In genomic region chrX:120302434-120302833, GRCh38 we compare ENCODE assay signal across 9 cellular contexts. TPM values are rescaled to one million over a fixed set of nuclear protein-coding genes. Genes with fewer than 3 reads are reported as not detected.
DNase-seq lines count a peak whose midpoint lies in the region; ATAC-seq and TF ChIP-seq lines count a peak whose summit lies in the region.
"Had no signal": no experiment of that assay in that cellular context is flagged by ENCODE, and none has a peak within 500 bp of the region (broad histone marks: within the 10 kb centered on the region; RNA-seq: fewer than 3 reads in every experiment).

No MANE protein-coding gene starts in this region.

- H3K4me1 Mint-ChIP-seq in activated T-helper 1 cell treated with anti-CD3 and anti-CD28 coated beads, Interleukin-12 subunit alpha, Interleukin-12 subunit beta, Interleukin-2, Interleukin-4 antibody, amounts not matched to agents 30 ng/mL and 10 ng/mL and 1 ng/mL, durations not matched to agents 14 hours and 24 hours and 36 hours (ENCODE audit: low read depth), result peaks cover 22% of the 10 kb centered on the region

- CTCF ChIA-PET in HCT116 (lab: Charles Lee), result interaction anchor here (0.8 to 1.0 kb wide), 2 partner anchors 16 to 183 kb away, joined by 3 to 4 read pairs; no protein-coding TSS in a partner anchor
- CTCF ChIA-PET in HEK293T (lab: Yijun Ruan, JAX), result interaction anchor here (0.8 kb wide), 1 partner anchor 10 kb away, joined by 6 read pairs; no protein-coding TSS in a partner anchor

- H3K27ac ChIP-seq in HCT116 (ENCODE audit: low read depth, low read length), result no peak overlapping the region

- peak; percentile 44; the same call in 1 of the 2 replicates for ATAC-seq in HCT116

- H3K9me3 Mint-ChIP-seq in activated T-helper 1 cell treated with anti-CD3 and anti-CD28 coated beads, Interleukin-12 subunit alpha, Interleukin-12 subunit beta, Interleukin-2, Interleukin-4 antibody, amounts not matched to agents 30 ng/mL and 10 ng/mL and 1 ng/mL, durations not matched to agents 14 hours and 24 hours and 36 hours, result no peaks in the 10 kb centered on the region

- H3K27me3 Mint-ChIP-seq in activated T-helper 1 cell treated with anti-CD3 and anti-CD28 coated beads, Interleukin-12 subunit alpha, Interleukin-12 subunit beta, Interleukin-2, Interleukin-4 antibody, amounts not matched to agents 30 ng/mL and 10 ng/mL and 1 ng/mL, durations not matched to agents 14 hours and 24 hours and 36 hours (ENCODE audit: insufficient read depth), result peaks cover 5% of the 10 kb centered on the region

- H2AFZ ChIP-seq in HCT116 (ENCODE audit: low read depth, low read length, poor library complexity, severe bottlenecking), result no peak overlapping the region
- peak overlapping the region; percentile 89 for H2AFZ ChIP-seq in Loucy (ENCODE audit: low read length)

- H3K79me2 ChIP-seq in HCT116 (ENCODE audit: insufficient read depth, low read length) (no peaks in the 10 kb centered on the region), Loucy (ENCODE audit: insufficient read depth, low read length) (no peaks in the 10 kb centered on the region)

- H3K4me1 ChIP-seq in HCT116 (ENCODE audit: control insufficient read depth in 1 of 2, insufficient read depth in 2 of 2, low read length in 2 of 2) (no peaks in the 10 kb centered on the region; a peak in 1 of 4 replicates), Loucy (ENCODE audit: insufficient read depth, low read length, poor library complexity, severe bottlenecking) (peaks cover 38% of the 10 kb centered on the region)

- DNase-seq in activated CD4-positive, alpha-beta T cell treated with anti-CD3 and anti-CD28 coated beads for 1 hour, result peak; percentile 9
- DNase-seq in activated CD4-positive, alpha-beta T cell treated with anti-CD3 and anti-CD28 coated beads, Interleukin-2, amount 50 U/mL, for 1 hour, result no peak
- DNase-seq in HCT116 (ENCODE audit: low read depth, low spot score), result no peak
- peak; percentile 11 for DNase-seq in activated T-helper 1 cell treated with anti-CD3 and anti-CD28 coated beads, Interleukin-12 subunit alpha, Interleukin-12 subunit beta, Interleukin-2, Interleukin-4 antibody, amounts not matched to agents 30 ng/mL and 10 ng/mL and 1 ng/mL, durations not matched to agents 14 hours and 24 hours and 36 hours (ENCODE audit: low spot score)
- DNase-seq in stimulated activated CD8-positive, alpha-beta memory T cell treated with anti-CD3 and anti-CD28 coated beads, Interleukin-12 subunit alpha, Interleukin-12 subunit beta, amount 100 ng/mL, for 4 hours (ENCODE audit: low read depth), result peak; percentile 17
- DNase-seq in HEK293T (ENCODE audit: extremely low spot score), result no peak
- DNase-seq in Ammon's horn (ENCODE audit: low spot score), result no peak

- TF ChIP-seq POLR2A in HCT116 (IDR thresholded peaks at IDR 0.05; ENCODE audit: borderline replicate concordance, extremely low read depth, insufficient read depth, insufficient read length), result no peak

- no peaks in the 10 kb centered on the region for H3K36me3 Mint-ChIP-seq in activated T-helper 1 cell treated with anti-CD3 and anti-CD28 coated beads, Interleukin-12 subunit alpha, Interleukin-12 subunit beta, Interleukin-2, Interleukin-4 antibody, amounts not matched to agents 30 ng/mL and 10 ng/mL and 1 ng/mL, durations not matched to agents 14 hours and 24 hours and 36 hours (ENCODE audit: low read depth)

- H4K20me1 ChIP-seq in HCT116 (ENCODE audit: insufficient read depth), result no peaks in the 10 kb centered on the region
- H4K20me1 ChIP-seq in Loucy (ENCODE audit: insufficient read depth, low read length, poor library complexity, severe bottlenecking), result no peaks in the 10 kb centered on the region

- RAD21 ChIA-PET in HCT116 (lab: Charles Lee; ENCODE audit: low non-redundant PET in 1 of 2, low total read pairs in 2 of 2, uncharacterized antibody in 2 of 2, unreplicated experiment in 2 of 2), result no interaction called here

- H3K9ac ChIP-seq in HCT116 (ENCODE audit: low read length), result no peak overlapping the region
- peak overlapping the region; percentile 55 for H3K9ac ChIP-seq in Loucy (ENCODE audit: low read depth, low read length, poor library complexity, severe bottlenecking)

- TF ChIP-seq CTCF in HCT116 (IDR thresholded peaks at IDR 0.05 in 2 of 3, conservative IDR thresholded peaks at IDR 0.05 in 1 of 3; ENCODE audit: borderline replicate concordance in 1 of 3, insufficient read depth in 1 of 3, low read depth in 2 of 3, low read length in 2 of 3) (no peak), Loucy (conservative IDR thresholded peaks at IDR 0.05; ENCODE audit: low read length) (no peak)

- H3K4me3 ChIP-seq in HCT116 (replicated peaks in 1 of 2; ENCODE audit: low read depth in 1 of 2, low read length in 2 of 2) (no peak overlapping the region), Loucy (ENCODE audit: low read length, poor library complexity, severe bottlenecking) (peak overlapping the region; percentile 59)

- H3K9me2 ChIP-seq in HCT116 (ENCODE audit: insufficient read depth), result no peaks in the 10 kb centered on the region
- no peaks in the 10 kb centered on the region for H3K9me2 ChIP-seq in Loucy (replicated peaks; ENCODE audit: low read depth, low read length)

- H3K9me3 ChIP-seq in HCT116 (ENCODE audit: control insufficient read depth in 1 of 2, insufficient read depth in 1 of 2, low read depth in 1 of 2, low read length in 2 of 2) (no peaks in the 10 kb centered on the region), Loucy (ENCODE audit: insufficient read depth, low read depth, low read length) (no peaks in the 10 kb centered on the region)

- H3K27ac Mint-ChIP-seq in activated T-helper 1 cell treated with anti-CD3 and anti-CD28 coated beads, Interleukin-12 subunit alpha, Interleukin-12 subunit beta, Interleukin-2, Interleukin-4 antibody, amounts not matched to agents 30 ng/mL and 10 ng/mL and 1 ng/mL, durations not matched to agents 14 hours and 24 hours and 36 hours, result no peak overlapping the region

- H3K4me2 ChIP-seq in HCT116 (ENCODE audit: low read length) (no peak overlapping the region), Loucy (ENCODE audit: low read depth, low read length, poor library complexity, severe bottlenecking) (peak overlapping the region; percentile 81)

- no TSS peak for BruUV-seq in HCT116 (replicated peaks; lab: Mats Ljungman, UMichigan)

- intact Hi-C loops in HCT116 (cut with micrococcal nuclease), result no loop called here
- intact Hi-C loops in activated T-helper 1 cell treated with anti-CD3 and anti-CD28 coated beads, Interleukin-12 subunit alpha, Interleukin-12 subunit beta, Interleukin-2, Interleukin-4 antibody, amounts not matched to agents 30 ng/mL and 10 ng/mL and 1 ng/mL, durations not matched to agents 14 hours and 24 hours and 36 hours (cut with micrococcal nuclease), result no loop called here

- TF ChIP-seq RAD21 in HCT116 (IDR thresholded peaks at IDR 0.05; ENCODE audit: low read depth), result no peak

- H3K36me3 ChIP-seq in HCT116 (ENCODE audit: control insufficient read depth in 1 of 2, insufficient read depth in 2 of 2, low read length in 2 of 2) (no peaks in the 10 kb centered on the region), Loucy (ENCODE audit: insufficient read depth, low read length) (no peaks in the 10 kb centered on the region)

- H3K27me3 ChIP-seq in HCT116 (ENCODE audit: insufficient read depth, low read length) (no peaks in the 10 kb centered on the region), Loucy (ENCODE audit: insufficient read depth, low read length, poor library complexity, severe bottlenecking) (no peaks in the 10 kb centered on the region)

- H3F3A ChIP-seq in Loucy (ENCODE audit: low read depth), result 0 out of 2 replicates have a peak, but pooled peaks cover 3% of the 10 kb centered on the region

- H3K4me3 Mint-ChIP-seq in activated T-helper 1 cell treated with anti-CD3 and anti-CD28 coated beads, Interleukin-12 subunit alpha, Interleukin-12 subunit beta, Interleukin-2, Interleukin-4 antibody, amounts not matched to agents 30 ng/mL and 10 ng/mL and 1 ng/mL, durations not matched to agents 14 hours and 24 hours and 36 hours, result no peak overlapping the region

- POLR2A ChIA-PET in HCT116 (lab: Charles Lee) (no interaction called here), HEK293T (lab: Yijun Ruan, JAX) (interaction anchor here (1.5 kb wide), 1 partner anchor 52 kb away, joined by 5 read pairs; the partner anchor contains the start of gene ZBTB33)

TF ChIP-seq in HCT116, 20 proteins besides CTCF, POLR2A, EP300 and RAD21:
- no peak for TF ChIP-seq ATF3 (IDR thresholded peaks at IDR 0.05)
- no peak for TF ChIP-seq JUND (IDR thresholded peaks at IDR 0.05)
- TF ChIP-seq SRF (IDR thresholded peaks at IDR 0.05; ENCODE audit: low read depth), result no peak
- no peak for TF ChIP-seq ZNF274 (IDR thresholded peaks at IDR 0.05; ENCODE audit: low read depth, low read length)
- no peak for TF ChIP-seq ZFX (IDR thresholded peaks at IDR 0.05)
- no peak for TF ChIP-seq SP1 (IDR thresholded peaks at IDR 0.05; ENCODE audit: low read depth)
- TF ChIP-seq CEBPB (IDR thresholded peaks at IDR 0.05; ENCODE audit: low read depth), result no peak

TF ChIP-seq in HEK293T, 16 proteins besides CTCF, POLR2A, EP300 and RAD21:
- no peak for TF ChIP-seq L3MBTL2 (conservative IDR thresholded peaks at IDR 0.05)
- TF ChIP-seq SP1 (IDR thresholded peaks at IDR 0.05), result no peak
- no peak for TF ChIP-seq CTBP1 (IDR thresholded peaks at IDR 0.05; ENCODE audit: borderline replicate concordance)
- TF ChIP-seq TARDBP (IDR thresholded peaks at IDR 0.05), result no peak
- TF ChIP-seq NFRKB (IDR thresholded peaks at IDR 0.05), result no peak
- no peak for TF ChIP-seq FOXM1 (IDR thresholded peaks at IDR 0.05; ENCODE audit: borderline replicate concordance)
- TF ChIP-seq ARNT (IDR thresholded peaks at IDR 0.05), result no peak

RNA-seq across cellular contexts. Expression of gene TMEM255A, which starts 8.8 kb away (rescaled TPM):
- not detected for total RNA-seq in HCT116 (2021; ENCODE audit: unreplicated experiment)
- polyA plus RNA-seq in HCT116 (2012), result not detected in 2 replicates
- not detected in 2 replicates for total RNA-seq in activated T-helper 1 cell treated with anti-CD3 and anti-CD28 coated beads, Interleukin-12 subunit alpha, Interleukin-12 subunit beta, Interleukin-2, Interleukin-4 antibody, amounts not matched to agents 30 ng/mL and 10 ng/mL and 1 ng/mL, durations not matched to agents 14 hours and 24 hours and 36 hours

RNA-seq across cellular contexts. Expression of gene ZBTB33, which starts 51.8 kb away (rescaled TPM):
- total RNA-seq in HCT116 (2021; ENCODE audit: unreplicated experiment), result 12.3 TPM
- polyA plus RNA-seq in HCT116 (2012), result 4.6 and 4.9 TPM in 2 replicates
- 13.0 and 13.4 TPM in 2 replicates for total RNA-seq in activated T-helper 1 cell treated with anti-CD3 and anti-CD28 coated beads, Interleukin-12 subunit alpha, Interleukin-12 subunit beta, Interleukin-2, Interleukin-4 antibody, amounts not matched to agents 30 ng/mL and 10 ng/mL and 1 ng/mL, durations not matched to agents 14 hours and 24 hours and 36 hours

RNA-seq across cellular contexts. Expression of gene ATP1B4, which starts 59.5 kb away (rescaled TPM):
- not detected for total RNA-seq in HCT116 (2021; ENCODE audit: unreplicated experiment)
- not detected in 2 replicates for polyA plus RNA-seq in HCT116 (2012)
- not detected in 2 replicates for total RNA-seq in activated T-helper 1 cell treated with anti-CD3 and anti-CD28 coated beads, Interleukin-12 subunit alpha, Interleukin-12 subunit beta, Interleukin-2, Interleukin-4 antibody, amounts not matched to agents 30 ng/mL and 10 ng/mL and 1 ng/mL, durations not matched to agents 14 hours and 24 hours and 36 hours
- polyA plus RNA-seq: BJ had no signal

Comparison
In these comparisons a context has a peak if more than half of its experiments do, and no peak if none do; other contexts are left out.
1. DNase-seq: peak in activated CD4-positive, alpha-beta T cell treated with anti-CD3 and anti-CD28 coated beads for 1 hour (single experiment), activated T-helper 1 cell treated with anti-CD3 and anti-CD28 coated beads, Interleukin-12 subunit alpha, Interleukin-12 subunit beta, Interleukin-2, Interleukin-4 antibody, amounts not matched to agents 30 ng/mL and 10 ng/mL and 1 ng/mL, durations not matched to agents 14 hours and 24 hours and 36 hours (single experiment) and stimulated activated CD8-positive, alpha-beta memory T cell treated with anti-CD3 and anti-CD28 coated beads, Interleukin-12 subunit alpha, Interleukin-12 subunit beta, amount 100 ng/mL, for 4 hours (single experiment); none in activated CD4-positive, alpha-beta T cell treated with anti-CD3 and anti-CD28 coated beads, Interleukin-2, amount 50 U/mL, for 1 hour (single experiment), HCT116 (single experiment), HEK293T (single experiment) and Ammon's horn (single experiment).